In genomic region chr22:48488611-48489456, GRCh38 we compare ENCODE assay signal across 8 cellular contexts.
DNase-seq lines count a peak whose midpoint lies in the region; ATAC-seq and TF ChIP-seq lines count a peak whose summit lies in the region.
"Had no signal": no experiment of that assay in that cellular context is flagged by ENCODE, and none has a peak within 500 bp of the region (broad histone marks: within the 10 kb centered on the region; RNA-seq: fewer than 3 reads in every experiment).

No MANE protein-coding gene starts in this region.

- ATAC-seq in HG03108 (IDR thresholded peaks at IDR 0.05; ENCODE audit: unreplicated experiment) (no peak), GM21360 (IDR thresholded peaks at IDR 0.05; ENCODE audit: unreplicated experiment) (no peak)

- no peak for TF ChIP-seq CTCF in sigmoid colon (IDR thresholded peaks at IDR 0.05)

- H3K36me3 ChIP-seq in sigmoid colon, result no peaks in the 10 kb centered on the region

- WGBS in sigmoid colon, 2 donors, result 10 to 13% methylated on average over 76 of the region's 76 CpGs

- H3K27me3 ChIP-seq in sigmoid colon, result peaks cover 18 to 45% (median 34%) of the 10 kb centered on the region in 3 donors

- H3K27ac ChIP-seq in sigmoid colon, result no peak overlapping the region

- no peak for TF ChIP-seq EP300 in sigmoid colon (IDR thresholded peaks at IDR 0.05)

- DNase-seq in GM03348 (ENCODE audit: low spot score) (peak; percentile 83), NCI-H526 treated with DMSO at 0.1 percent for 48 hours (lab: John Stamatoyannopoulos, UW) (peak; percentile 3), sigmoid colon (peak; percentile 44), epidermal melanocyte (ENCODE audit: insufficient read length, low spot score) (no peak)
- DNase-seq: activated T-cell treated with anti-CD3 and anti-CD28 coated beads, Interleukin-2, amount 50 U/mL, for 48 hours had no signal

- H3K9me3 ChIP-seq in iPS-18c (ENCODE audit: control insufficient read depth, insufficient read depth, low read length) (no peaks in the 10 kb centered on the region), sigmoid colon (no peaks in the 10 kb centered on the region)

- TF ChIP-seq POLR2A in sigmoid colon (IDR thresholded peaks at IDR 0.05), result no peak

- H3K4me3 ChIP-seq in iPS-18c (ENCODE audit: insufficient read depth, low read depth, low read length) (peak overlapping the region; percentile 34; the same call in 1 of the 2 replicates), sigmoid colon (no peak overlapping the region)

- peaks cover 0 to 19% (median 16%) of the 10 kb centered on the region in 4 donors for H3K4me1 ChIP-seq in sigmoid colon

- intact Hi-C loops in sigmoid colon (cut with DNase I), result no loop called here
